Comparison of ENCODE assay signal across 26 cellular contexts in the genomic region with DNA sequence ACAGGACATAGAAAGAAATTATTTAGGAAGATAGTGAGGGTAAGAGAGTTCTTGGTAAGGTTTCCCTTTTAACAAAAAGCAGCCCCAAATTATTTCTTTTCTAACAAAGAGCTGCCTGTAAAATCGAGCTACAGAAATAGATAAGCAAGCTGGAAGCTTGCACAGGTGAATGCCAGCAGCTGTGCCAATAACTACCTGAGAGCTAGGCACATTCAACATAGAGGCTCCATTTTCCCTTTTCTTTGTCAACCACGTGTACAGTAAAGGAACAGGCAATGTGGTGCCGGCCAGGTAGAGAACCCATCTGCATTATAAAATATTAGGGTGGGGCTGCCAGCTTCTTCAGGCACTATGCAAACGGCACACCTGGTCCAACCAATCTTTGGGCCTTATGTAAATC.
"Had no signal": no experiment of that assay in that cellular context is flagged by ENCODE, and none has a peak within 500 bp of the region (broad histone marks: within the 10 kb centered on the region; RNA-seq: fewer than 3 reads in every experiment).

No MANE protein-coding gene starts in this region.

- DNase-seq: activated CD4-positive, alpha-beta T cell treated with anti-CD3 and anti-CD28 coated beads for 4 hours; activated CD4-positive, alpha-beta T cell treated with anti-CD3 and anti-CD28 coated beads, Interleukin-2, amount 50 U/mL, for 4 hours; activated naive CD4-positive, alpha-beta T cell; activated T-cell treated with anti-CD3 and anti-CD28 coated beads for 4 hours; activated T-cell treated with anti-CD3 and anti-CD28 coated beads, Interleukin-2, amount 50 U/mL, for 72 hours; anterior cingulate cortex; endodermal cell; foreskin keratinocyte; heart left ventricle; hypothalamus; immature natural killer cell; midbrain; naive thymus-derived CD4-positive, alpha-beta T cell; ovary; psoas muscle; sigmoid colon; stimulated activated CD4-positive, alpha-beta T cell treated with anti-CD3 and anti-CD28 coated beads, Interleukin-1b, Interleukin-23, amount 100 ng/mL, for 48 hours; stimulated activated CD4-positive, alpha-beta T cell treated with anti-CD3 and anti-CD28 coated beads, Interleukin-4, amount 100 ng/mL, for 4 hours; stimulated activated CD8-positive, alpha-beta memory T cell treated with anti-CD3 and anti-CD28 coated beads, Interleukin-4, amount 100 ng/mL, for 48 hours; stimulated activated naive CD8-positive, alpha-beta T cell treated with anti-CD3 and anti-CD28 coated beads, Interleukin-15, amount 100 ng/mL, for 72 hours; substantia nigra; thyroid gland; upper lobe of left lung had no signal

- H3K27ac ChIP-seq: foreskin keratinocyte, ovary, psoas muscle, sigmoid colon, thyroid gland, upper lobe of left lung had no signal

- H3K4me3 ChIP-seq: heart left ventricle, ovary, psoas muscle, sigmoid colon, smooth muscle cell, thyroid gland, upper lobe of left lung had no signal

- H3K4me1 ChIP-seq: psoas muscle, thyroid gland had no signal

- H3K36me3 ChIP-seq: heart left ventricle, ovary, sigmoid colon, thyroid gland, upper lobe of left lung had no signal

- ATAC-seq: activated T-cell treated with anti-CD3 and anti-CD28 coated beads, Interleukin-2, amount 50 U/mL, for 72 hours; esophagus mucosa; foreskin keratinocyte; heart left ventricle; naive thymus-derived CD4-positive, alpha-beta T cell; psoas muscle; stimulated activated memory B cell treated with anti-CD40 and anti-IgM and Interleukin-4, amounts not matched to agents 10 μg/mL and 1 μg/mL and 100 μg/mL, for 72 hours; stimulated activated naive CD8-positive, alpha-beta T cell treated with anti-CD3 and anti-CD28 coated beads, Interleukin-15, amount 100 ng/mL, for 72 hours had no signal

- H3K27me3 ChIP-seq: foreskin keratinocyte, heart left ventricle, ovary, sigmoid colon, thyroid gland, upper lobe of left lung had no signal

- H3K9me3 ChIP-seq: heart left ventricle, ovary, psoas muscle, sigmoid colon, thyroid gland, upper lobe of left lung had no signal
